12 cellular contexts compared by ENCODE assay signal in genomic region chr6:163965426-163966348, GRCh38.
DNase-seq lines count a peak whose midpoint lies in the region; ATAC-seq, FAIRE-seq and TF ChIP-seq lines count a peak whose summit lies in the region.
"Had no signal": no experiment of that assay in that cellular context is flagged by ENCODE, and none has a peak within 500 bp of the region (broad histone marks: within the 10 kb centered on the region; RNA-seq: fewer than 3 reads in every experiment).

No MANE protein-coding gene starts in this region.

- H3K27ac ChIP-seq in esophagus squamous epithelium: no peak overlapping the region
- H3K27ac ChIP-seq: brain microvascular endothelial cell had no signal

- H3K4me1 ChIP-seq in esophagus squamous epithelium: peaks cover 0 to 6% (median 0%) of the 10 kb centered on the region in 3 donors

- intact Hi-C loops in esophagus squamous epithelium (cut with DNase I): no loop called here

- no peak overlapping the region for H3K4me3 ChIP-seq in esophagus squamous epithelium
- H3K4me3 ChIP-seq: mucosa of descending colon had no signal

- no peaks in the 10 kb centered on the region for H3K27me3 ChIP-seq in esophagus squamous epithelium
- H3K27me3 ChIP-seq: brain microvascular endothelial cell had no signal

- no peaks in the 10 kb centered on the region for H3K36me3 ChIP-seq in esophagus squamous epithelium
- H3K36me3 ChIP-seq: brain microvascular endothelial cell had no signal

- TF ChIP-seq POLR2A in esophagus squamous epithelium (IDR thresholded peaks at IDR 0.05): no peak

- ATAC-seq in GM21381 (IDR thresholded peaks at IDR 0.05; ENCODE audit: unreplicated experiment): no peak
- ATAC-seq: mucosa of descending colon had no signal

- 41 to 46% methylated on average over 12 to 14 of the region's 14 CpGs for WGBS in esophagus squamous epithelium, 2 donors

- H3K9me3 ChIP-seq in esophagus squamous epithelium: no peaks in the 10 kb centered on the region
- H3K9me3 ChIP-seq: mucosa of descending colon had no signal

- FAIRE-seq in urothelium cell line (lab: Jason Lieb, UNC): no peak
- FAIRE-seq: A204.1 had no signal

- TF ChIP-seq CTCF in esophagus squamous epithelium (IDR thresholded peaks at IDR 0.05): no peak

- peak; percentile 16 for DNase-seq in NCI-H1092 treated with DMSO at 0.1 percent for 48 hours (lab: John Stamatoyannopoulos, UW)
- DNase-seq in NCI-H1092 (lab: John Stamatoyannopoulos, UW): no peak
- DNase-seq in dermis microvascular lymphatic vessel endothelial cell (ENCODE audit: low read depth in 2 of 2): peak; percentile 90 to 93
- DNase-seq in lung microvascular endothelial cell (ENCODE audit: low read depth in 2 of 2): peak; percentile 13 to 95
- DNase-seq in urothelium cell line (ENCODE audit: low spot score): peak; percentile 19
- DNase-seq in pons (ENCODE audit: low spot score): no peak
- DNase-seq in esophagus squamous epithelium (lab: John Stamatoyannopoulos, UW): no peak
- DNase-seq: brain microvascular endothelial cell, Karpas-422, mucosa of descending colon had no signal

Comparison
In these comparisons a context has a peak if more than half of its experiments do, and no peak if none do; other contexts are left out.
1. DNase-seq: peak in NCI-H1092 treated with DMSO at 0.1 percent for 48 hours (single experiment), dermis microvascular lymphatic vessel endothelial cell (2 of 2), lung microvascular endothelial cell (2 of 2) and urothelium cell line (single experiment); none in NCI-H1092 (single experiment), pons (single experiment) and esophagus squamous epithelium (single experiment).